Comparison of ENCODE assay signal across 14 cellular contexts in the genomic region with DNA sequence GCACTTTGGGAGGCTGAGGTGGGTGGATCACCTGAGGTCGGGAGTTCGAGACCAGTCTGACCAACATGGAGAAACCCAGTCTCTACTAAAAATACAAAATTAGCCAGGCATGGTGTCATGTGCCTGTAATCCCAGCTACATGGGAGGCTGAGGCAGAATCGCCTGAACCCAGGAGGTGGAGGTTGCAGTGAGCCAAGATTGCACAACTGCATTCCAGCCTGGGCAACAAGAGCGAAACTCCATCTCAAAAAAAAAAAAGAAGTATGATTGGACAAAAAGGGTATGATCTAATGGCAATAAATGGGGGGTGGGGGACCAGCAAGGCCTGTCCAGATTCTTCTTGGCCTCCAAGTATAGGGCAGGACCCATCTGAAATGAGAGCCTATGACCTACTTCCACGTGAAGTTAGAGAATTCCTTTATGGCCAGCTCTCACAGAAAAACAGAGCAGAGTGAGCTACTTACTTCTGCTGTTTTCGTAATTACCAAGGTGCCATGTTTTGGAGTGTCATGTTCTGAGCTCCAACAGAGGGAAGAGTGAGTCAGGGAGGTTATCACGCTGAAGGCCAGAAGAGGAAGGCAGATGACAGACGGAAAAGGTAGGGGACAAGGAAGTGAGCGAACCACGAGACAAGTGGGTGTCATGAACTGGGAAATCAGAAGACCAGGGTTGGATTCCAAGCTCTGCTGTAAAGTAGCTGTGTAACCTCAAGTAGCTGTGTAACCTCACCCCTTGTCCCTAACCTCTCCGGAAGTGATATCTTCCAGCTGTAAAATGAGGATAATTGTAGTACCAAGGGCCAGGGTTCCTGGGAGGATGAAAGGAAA. TPM values are rescaled to one million over a fixed set of nuclear protein-coding genes. Genes with fewer than 3 reads are reported as not detected.
DNase-seq lines count a peak whose midpoint lies in the region; FAIRE-seq and TF ChIP-seq lines count a peak whose summit lies in the region.
"Had no signal": no experiment of that assay in that cellular context is flagged by ENCODE, and none has a peak within 500 bp of the region (broad histone marks: within the 10 kb centered on the region; RNA-seq: fewer than 3 reads in every experiment).

No MANE protein-coding gene starts in this region.

- H3K4me1 ChIP-seq in endothelial cell of umbilical vein (ENCODE audit: control insufficient read depth, extremely low read depth, insufficient read depth, low read length) = peaks cover 13% of the 10 kb centered on the region
- H3K4me1 ChIP-seq in MM.1S (ENCODE audit: low read length) = peaks cover 19% of the 10 kb centered on the region
- H3K4me1 ChIP-seq in PC-9 (replicated peaks; ENCODE audit: insufficient read depth) = peaks cover 17% of the 10 kb centered on the region; the same call in 1 of the 2 replicates

- peaks cover 0 to 18% (median 7%) of the 10 kb centered on the region in 7 donors for H3K9me3 Mint-ChIP-seq in CD14-positive monocyte
- no peaks in the 10 kb centered on the region for H3K9me3 Mint-ChIP-seq in nephron
- H3K9me3 Mint-ChIP-seq: activated CD4-positive, alpha-beta T cell treated with anti-CD3 and anti-CD28 coated beads, Interleukin-2, amount 10 ng/mL, durations not matched to agents 7 days and 5 days had no signal

- H3K27ac ChIP-seq in endothelial cell of umbilical vein (ENCODE audit: insufficient read depth, low read depth, low read length) = no peak overlapping the region
- no peak overlapping the region for H3K27ac ChIP-seq in MM.1S (ENCODE audit: low read length)
- no peak overlapping the region for H3K27ac ChIP-seq in PC-9
- H3K27ac ChIP-seq: cardiac muscle cell, SK-N-MC, vagina had no signal

- H3K4me3 Mint-ChIP-seq in CD14-positive monocyte (peak overlapping the region; percentile 59 to 71), nephron (peak overlapping the region in 2 of 3 experiments; percentile 41 to 58)
- H3K4me3 Mint-ChIP-seq: activated CD4-positive, alpha-beta T cell treated with anti-CD3 and anti-CD28 coated beads, Interleukin-2, amount 10 ng/mL, durations not matched to agents 7 days and 5 days had no signal

- no peaks in the 10 kb centered on the region for H4K20me1 ChIP-seq in endothelial cell of umbilical vein (replicated peaks; ENCODE audit: control insufficient read depth, extremely low read depth, insufficient read depth, low read length)
- no peaks in the 10 kb centered on the region for H4K20me1 ChIP-seq in MM.1S (ENCODE audit: insufficient read depth, low read length)
- H4K20me1 ChIP-seq in PC-9 (ENCODE audit: insufficient read depth) = no peaks in the 10 kb centered on the region

- H3K9me3 ChIP-seq in endothelial cell of umbilical vein (replicated peaks; ENCODE audit: control insufficient read depth, insufficient read depth, low read length) = no peaks in the 10 kb centered on the region
- no peaks in the 10 kb centered on the region for H3K9me3 ChIP-seq in MM.1S (replicated peaks; ENCODE audit: insufficient read depth, low read length)
- no peaks in the 10 kb centered on the region for H3K9me3 ChIP-seq in PC-9 (ENCODE audit: insufficient read depth, low read depth)
- H3K9me3 ChIP-seq: vagina had no signal

- no peaks in the 10 kb centered on the region for H3K9me1 ChIP-seq in endothelial cell of umbilical vein (replicated peaks; ENCODE audit: control insufficient read depth, extremely low read depth, insufficient read depth, low read length)

- intact Hi-C loops in CD14-positive monocyte (cut with micrococcal nuclease) = loop anchor here in 1 of 2 donors (1.0 kb wide), 1 partner anchor 30 kb away; no protein-coding TSS in a partner anchor
- intact Hi-C loops in endothelial cell of umbilical vein (cut with micrococcal nuclease) = no loop called here
- intact Hi-C loops in PC-9 (cut with micrococcal nuclease; ENCODE audit: unreplicated experiment) = no loop called here

- H2AFZ ChIP-seq in endothelial cell of umbilical vein (ENCODE audit: low read depth, low read length) (peak overlapping the region; percentile 71), MM.1S (ENCODE audit: low read length) (no peak overlapping the region), PC-9 (no peak overlapping the region)

- POLR2A ChIA-PET in endothelial cell of umbilical vein (lab: Charles Lee) (no interaction called here), PC-9 (lab: Charles Lee; ENCODE audit: unreplicated experiment) (no interaction called here)

- H3F3A ChIP-seq in MM.1S (ENCODE audit: insufficient read depth, low read length) (peaks cover 10% of the 10 kb centered on the region), PC-9 (ENCODE audit: insufficient read depth, low read depth) (peaks cover 8% of the 10 kb centered on the region)

- H3K36me3 ChIP-seq in endothelial cell of umbilical vein (ENCODE audit: control insufficient read depth in 2 of 2, extremely low read depth in 1 of 2, insufficient read depth in 2 of 2, low read length in 2 of 2) (no peaks in the 10 kb centered on the region), MM.1S (replicated peaks; ENCODE audit: insufficient read depth, low read length) (no peaks in the 10 kb centered on the region), PC-9 (ENCODE audit: low read depth) (no peaks in the 10 kb centered on the region)
- H3K36me3 ChIP-seq: cardiac muscle cell had no signal

- peak; percentile 52 for FAIRE-seq in endothelial cell of umbilical vein (lab: Jason Lieb, UNC)

- H3K36me3 Mint-ChIP-seq in CD14-positive monocyte = peaks cover 54 to 59% of the 10 kb centered on the region in 2 donors
- no peaks in the 10 kb centered on the region for H3K36me3 Mint-ChIP-seq in nephron (ENCODE audit: low read depth)

- H3K79me2 ChIP-seq in endothelial cell of umbilical vein (ENCODE audit: control insufficient read depth, insufficient read depth, low read length) (no peaks in the 10 kb centered on the region), MM.1S (ENCODE audit: low read length) (no peaks in the 10 kb centered on the region), PC-9 (ENCODE audit: low read depth) (no peaks in the 10 kb centered on the region)

- H3K4me3 ChIP-seq in endothelial cell of umbilical vein (replicated peaks in 1 of 3; ENCODE audit: insufficient read depth in 1 of 3, low read depth in 1 of 3, low read length in 3 of 3) (no peak overlapping the region), MM.1S (ENCODE audit: low read length) (no peak overlapping the region), PC-9 (no peak overlapping the region)
- H3K4me3 ChIP-seq: cardiac muscle cell, SK-N-MC, vagina had no signal

- no peak for TF ChIP-seq POLR2A in endothelial cell of umbilical vein (IDR thresholded peaks at IDR 0.05; ENCODE audit: low read depth, low read length)

- H3K9ac ChIP-seq in endothelial cell of umbilical vein (replicated peaks; ENCODE audit: extremely low read depth, insufficient read depth, low read length) = no peak overlapping the region
- H3K9ac ChIP-seq in MM.1S (ENCODE audit: low read length) = no peak overlapping the region

- H3K9me2 ChIP-seq in MM.1S (replicated peaks; ENCODE audit: insufficient read depth, low read length) (no peaks in the 10 kb centered on the region), PC-9 (ENCODE audit: insufficient read depth) (no peaks in the 10 kb centered on the region)

- H3K27ac Mint-ChIP-seq in CD14-positive monocyte (peak overlapping the region; percentile 97 to 99 (median 99)), nephron (no peak overlapping the region)
- H3K27ac Mint-ChIP-seq: activated CD4-positive, alpha-beta T cell treated with anti-CD3 and anti-CD28 coated beads, Interleukin-2, amount 10 ng/mL, durations not matched to agents 7 days and 5 days had no signal

- CTCF ChIA-PET in endothelial cell of umbilical vein (lab: Charles Lee) = interaction anchor here (1.0 to 1.2 kb wide), 5 partner anchors 10 to 167 kb away, joined by 3 read pairs; partner anchors contain the start of genes CHRNE and PSMB6
- CTCF ChIA-PET in PC-9 (lab: Charles Lee) = interaction anchor here (0.6 kb wide), 1 partner anchor 14 kb away, joined by 4 read pairs; no protein-coding TSS in a partner anchor

- no TSS peak for BruUV-seq in endothelial cell of umbilical vein (replicated peaks; lab: Mats Ljungman, UMichigan)
- no TSS peak for BruUV-seq in PC-9 (replicated peaks; lab: Mats Ljungman, UMichigan)

- dilution Hi-C loops in endothelial cell of umbilical vein (cut with MboI; ENCODE audit: extremely low pct_ligation_motif_present, low sequenced_read_pairs) = no loop called here

- H3K27me3 Mint-ChIP-seq in CD14-positive monocyte (ENCODE audit: low read depth in 3 of 3) = peaks cover 24 to 38% (median 34%) of the 10 kb centered on the region in 3 donors
- peaks cover 61% of the 10 kb centered on the region for H3K27me3 Mint-ChIP-seq in nephron (ENCODE audit: low read depth)

- H3K27me3 ChIP-seq in endothelial cell of umbilical vein (ENCODE audit: control insufficient read depth in 2 of 2, insufficient read depth in 2 of 2, low read length in 2 of 2) = peaks cover 9 to 11% of the 10 kb centered on the region in 2 experiments
- peaks cover 15% of the 10 kb centered on the region; the same call in 1 of the 2 replicates for H3K27me3 ChIP-seq in MM.1S (replicated peaks; ENCODE audit: insufficient read depth, low read length)
- H3K27me3 ChIP-seq in PC-9 (ENCODE audit: insufficient read depth, low read depth) = 0 out of 2 replicates have a peak, but pooled peaks cover 5% of the 10 kb centered on the region
- H3K27me3 ChIP-seq: vagina had no signal

- TF ChIP-seq CTCF in CD14-positive monocyte (IDR thresholded peaks at IDR 0.05) (no peak), endothelial cell of umbilical vein (IDR thresholded peaks at IDR 0.05; ENCODE audit: extremely low read depth in 1 of 2, insufficient read depth in 1 of 2, low read depth in 1 of 2, low read length in 2 of 2) (no peak), nephron (IDR thresholded peaks at IDR 0.05; ENCODE audit: unreplicated experiment in 3 of 3) (no peak), MM.1S (IDR thresholded peaks at IDR 0.05; ENCODE audit: low read length) (no peak), PC-9 (conservative IDR thresholded peaks at IDR 0.05) (no peak)

- DNase-seq in CD14-positive monocyte (ENCODE audit: low spot score) (peak; percentile 94), NCI-H226 (peak; percentile 11), endothelial cell of umbilical vein (ENCODE audit: low read depth, low spot score) (peak; percentile 34), T1000 (lab: John Stamatoyannopoulos, UW) (no peak), MM.1S (no peak), PC-9 (no peak)
- no peak for DNase-seq in stimulated activated CD4-positive, alpha-beta T cell treated with anti-CD3 and anti-CD28 coated beads, Interleukin-4, amount 100 ng/mL, for 1 hour
- DNase-seq: activated CD4-positive, alpha-beta T cell treated with anti-CD3 and anti-CD28 coated beads, Interleukin-2, amount 10 ng/mL, durations not matched to agents 7 days and 5 days; NCI-H1048; NCI-H748 treated with DMSO at 0.1 percent for 48 hours had no signal

- no peak overlapping the region for H3K4me2 ChIP-seq in endothelial cell of umbilical vein (ENCODE audit: insufficient read depth, low read length)
- H3K4me2 ChIP-seq in MM.1S (ENCODE audit: low read depth, low read length) = no peak overlapping the region
- no peak overlapping the region for H3K4me2 ChIP-seq in PC-9

- H3K4me1 Mint-ChIP-seq in CD14-positive monocyte (peaks cover 78% of the 10 kb centered on the region), nephron (peaks cover 7% of the 10 kb centered on the region)

RNA-seq across cellular contexts. Expression of gene ZMYND15, which starts 3.6 kb away (rescaled TPM):
- polyA plus RNA-seq in CD14-positive monocyte = 1 to 10 TPM in 1 of 2 donors, under 1 TPM in 1; 0.97 to 1.2 TPM
- total RNA-seq in endothelial cell of umbilical vein = 0.44 TPM in 1 of 2 replicates, not detected in the other
- 0.12 and 0.18 TPM in 2 replicates for polyA plus RNA-seq in endothelial cell of umbilical vein
- polyA plus RNA-seq in endothelial cell of umbilical vein (2011; cell fraction: cytosol; rRNA removed) = 0.08 and 0.11 TPM in 2 replicates
- 0.37 and 0.38 TPM in 2 replicates for polyA plus RNA-seq in endothelial cell of umbilical vein (2011; cell fraction: nucleus; rRNA removed)
- polyA plus RNA-seq in endothelial cell of umbilical vein (2012) = not detected in 2 replicates
- polyA minus RNA-seq in endothelial cell of umbilical vein = 0.17 TPM in 1 of 2 replicates, not detected in the other
- polyA minus RNA-seq in endothelial cell of umbilical vein (2011; cell fraction: cytosol; rRNA and poly(A)+ RNA removed) = not detected
- polyA minus RNA-seq in endothelial cell of umbilical vein (2011; cell fraction: nucleus; rRNA and poly(A)+ RNA removed) = not detected in 2 replicates
- total RNA-seq in PC-9 (2021) = 2.3 and 5.4 TPM in 2 replicates
- total RNA-seq: cardiac muscle cell, vagina had no signal
- polyA plus RNA-seq: cardiac muscle cell had no signal

RNA-seq across cellular contexts. Expression of gene CXCL16, which starts 3.7 kb away (rescaled TPM):
- polyA plus RNA-seq in CD14-positive monocyte = 100 to 1,000 TPM in 1 of 2 donors, 10 to 100 TPM in 1; 68.1 to 103 TPM
- total RNA-seq in endothelial cell of umbilical vein = 4.8 and 5.4 TPM in 2 replicates
- 6.1 and 7.3 TPM in 2 replicates for polyA plus RNA-seq in endothelial cell of umbilical vein
- 4.0 and 4.6 TPM in 2 replicates for polyA plus RNA-seq in endothelial cell of umbilical vein (2011; cell fraction: cytosol; rRNA removed)
- polyA plus RNA-seq in endothelial cell of umbilical vein (2011; cell fraction: nucleus; rRNA removed) = 1.1 and 1.7 TPM in 2 replicates
- polyA plus RNA-seq in endothelial cell of umbilical vein (2012) = 4.5 and 5.3 TPM in 2 replicates
- polyA minus RNA-seq in endothelial cell of umbilical vein = 4.6 and 4.7 TPM in 2 replicates
- polyA minus RNA-seq in endothelial cell of umbilical vein (2011; cell fraction: cytosol; rRNA and poly(A)+ RNA removed) = 3.6 TPM
- 0.67 and 0.87 TPM in 2 replicates for polyA minus RNA-seq in endothelial cell of umbilical vein (2011; cell fraction: nucleus; rRNA and poly(A)+ RNA removed)
- total RNA-seq in PC-9 (2021) = 52.4 and 60.2 TPM in 2 replicates

RNA-seq across cellular contexts. Expression of gene MED11, which starts 4.8 kb away (rescaled TPM):
- polyA plus RNA-seq in CD14-positive monocyte = 10 to 100 TPM; 22.1 to 25.5 TPM
- total RNA-seq in endothelial cell of umbilical vein = 11.7 and 12.9 TPM in 2 replicates
- polyA plus RNA-seq in endothelial cell of umbilical vein = 21.2 and 23.8 TPM in 2 replicates
- 32.7 and 34.8 TPM in 2 replicates for polyA plus RNA-seq in endothelial cell of umbilical vein (2011; cell fraction: cytosol; rRNA removed)
- polyA plus RNA-seq in endothelial cell of umbilical vein (2011; cell fraction: nucleus; rRNA removed) = 18.5 and 19.4 TPM in 2 replicates
- polyA plus RNA-seq in endothelial cell of umbilical vein (2012) = 12.4 and 16.5 TPM in 2 replicates
- 7.7 and 21.5 TPM in 2 replicates for polyA minus RNA-seq in endothelial cell of umbilical vein
- 19.8 TPM for polyA minus RNA-seq in endothelial cell of umbilical vein (2011; cell fraction: cytosol; rRNA and poly(A)+ RNA removed)
- polyA minus RNA-seq in endothelial cell of umbilical vein (2011; cell fraction: nucleus; rRNA and poly(A)+ RNA removed) = 1.7 and 5.6 TPM in 2 replicates
- 19.6 and 19.7 TPM in 2 replicates for total RNA-seq in PC-9 (2021)

RNA-seq across cellular contexts. Expression of gene ARRB2, which starts 25.6 kb away (rescaled TPM):
- 100 to 1,000 TPM; 134 to 150 TPM for polyA plus RNA-seq in CD14-positive monocyte
- total RNA-seq in endothelial cell of umbilical vein = 21.3 and 25.2 TPM in 2 replicates
- 18.6 and 19.1 TPM in 2 replicates for polyA plus RNA-seq in endothelial cell of umbilical vein
- polyA plus RNA-seq in endothelial cell of umbilical vein (2011; cell fraction: cytosol; rRNA removed) = 16.6 and 19.0 TPM in 2 replicates
- polyA plus RNA-seq in endothelial cell of umbilical vein (2011; cell fraction: nucleus; rRNA removed) = 21.1 and 22.8 TPM in 2 replicates
- polyA plus RNA-seq in endothelial cell of umbilical vein (2012) = 18.6 and 24.9 TPM in 2 replicates
- 11.4 TPM in 2 replicates for polyA minus RNA-seq in endothelial cell of umbilical vein
- polyA minus RNA-seq in endothelial cell of umbilical vein (2011; cell fraction: cytosol; rRNA and poly(A)+ RNA removed) = 14.8 TPM
- 3.7 and 4.7 TPM in 2 replicates for polyA minus RNA-seq in endothelial cell of umbilical vein (2011; cell fraction: nucleus; rRNA and poly(A)+ RNA removed)
- total RNA-seq in PC-9 (2021) = 79.7 and 110 TPM in 2 replicates

RNA-seq across cellular contexts. Expression of gene PELP1, which starts 32.1 kb away (rescaled TPM):
- polyA plus RNA-seq in CD14-positive monocyte (1 to 10 TPM; 1.3 to 2.6 TPM), endothelial cell of umbilical vein (26.8 and 41.2 TPM in 2 replicates)
- total RNA-seq in endothelial cell of umbilical vein (58.5 and 63.9 TPM in 2 replicates), PC-9 (2021) (99.6 and 106 TPM in 2 replicates)
- 18.8 and 19.3 TPM in 2 replicates for polyA plus RNA-seq in endothelial cell of umbilical vein (2011; cell fraction: cytosol; rRNA removed)
- 61.1 and 62.1 TPM in 2 replicates for polyA plus RNA-seq in endothelial cell of umbilical vein (2011; cell fraction: nucleus; rRNA removed)
- 36.8 and 37.0 TPM in 2 replicates for polyA plus RNA-seq in endothelial cell of umbilical vein (2012)
- polyA minus RNA-seq in endothelial cell of umbilical vein = 35.7 and 40.3 TPM in 2 replicates
- 25.6 TPM for polyA minus RNA-seq in endothelial cell of umbilical vein (2011; cell fraction: cytosol; rRNA and poly(A)+ RNA removed)
- polyA minus RNA-seq in endothelial cell of umbilical vein (2011; cell fraction: nucleus; rRNA and poly(A)+ RNA removed) = 42.6 and 49.6 TPM in 2 replicates

Comparison
In these comparisons a context has a peak if more than half of its experiments do, and no peak if none do; other contexts are left out.
1. DNase-seq: peak in CD14-positive monocyte (single experiment), NCI-H226 (single experiment) and endothelial cell of umbilical vein (single experiment); none in T1000 (single experiment), stimulated activated CD4-positive, alpha-beta T cell treated with anti-CD3 and anti-CD28 coated beads, Interleukin-4, amount 100 ng/mL, for 1 hour (single experiment), MM.1S (single experiment) and PC-9 (0 of 2).
2. H3K27ac Mint-ChIP-seq: peak in CD14-positive monocyte (7 of 7); none in nephron (0 of 3).